9 cellular contexts compared by ENCODE assay signal in the genomic region with DNA sequence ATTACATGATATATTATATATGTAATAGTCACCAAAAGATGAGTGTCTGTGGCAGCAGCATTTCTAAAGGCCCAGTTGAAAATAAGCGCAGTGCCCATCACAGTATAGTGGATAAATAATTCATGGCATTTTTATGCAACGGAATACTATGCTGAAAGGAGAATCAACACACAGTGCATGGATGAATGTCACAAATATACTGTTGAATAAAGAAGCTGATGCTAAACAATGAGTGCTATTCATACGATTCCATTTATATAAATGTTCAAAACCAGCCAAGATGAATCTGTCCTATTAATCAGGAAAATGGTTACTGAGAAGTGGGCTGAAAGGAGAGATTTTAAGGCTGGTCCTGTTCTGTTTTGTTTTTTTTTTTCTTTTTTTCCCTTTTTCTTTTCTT.
"Had no signal": no experiment of that assay in that cellular context is flagged by ENCODE, and none has a peak within 500 bp of the region (broad histone marks: within the 10 kb centered on the region; RNA-seq: fewer than 3 reads in every experiment).

No MANE protein-coding gene starts in this region.

- H3K4me3 ChIP-seq: GM23248, GM23338, HAP-1 had no signal

- H3K9me3 Mint-ChIP-seq: HFFc6 had no signal

- H3K36me3 ChIP-seq: HAP-1 had no signal

- ATAC-seq: GM23338, HCT116 had no signal

- H3K4me3 Mint-ChIP-seq: GM23338, H9, HFFc6 had no signal

- H3K27ac ChIP-seq: GM23248 had no signal

- H3K27ac Mint-ChIP-seq: GM23338, H9, HFFc6 had no signal

- H3K9me3 ChIP-seq: HAP-1 had no signal

- DNase-seq: GM23248, GOT3, H7, H9, HCEC 1CT, HFFc6 had no signal
